Comparison of ENCODE assay signal across 18 cellular contexts in genomic region chr18:13406770-13407169, GRCh38.
DNase-seq lines count a peak whose midpoint lies in the region; ATAC-seq and TF ChIP-seq lines count a peak whose summit lies in the region.
"Had no signal": no experiment of that assay in that cellular context is flagged by ENCODE, and none has a peak within 500 bp of the region (broad histone marks: within the 10 kb centered on the region; RNA-seq: fewer than 3 reads in every experiment).

No MANE protein-coding gene starts in this region.

- H3K4me3 ChIP-seq in DND-41 (ENCODE audit: low read depth in 1 of 2, low read length in 2 of 2) (no peak overlapping the region), Peyer's patch (no peak overlapping the region), liver (ENCODE audit: low read depth in 1 of 3, low read length in 3 of 3) (no peak overlapping the region)
- H3K4me3 ChIP-seq: SJSA1 had no signal

- no peaks in the 10 kb centered on the region for H3K4me1 ChIP-seq in DND-41 (ENCODE audit: insufficient read depth, low read length)
- H3K4me1 ChIP-seq in Peyer's patch, result peaks cover 0 to 24% (median 2%) of the 10 kb centered on the region in 4 donors
- peaks cover 5 to 21% (median 15%) of the 10 kb centered on the region in 4 donors for H3K4me1 ChIP-seq in liver (ENCODE audit: control insufficient read depth in 4 of 4, insufficient read depth in 4 of 4, low read length in 3 of 4)
- H3K4me1 ChIP-seq: SJSA1 had no signal

- peak; percentile 40 to 45 for TF ChIP-seq RAD21 in liver (IDR thresholded peaks at IDR 0.05)

- H4K20me1 ChIP-seq in DND-41 (ENCODE audit: insufficient read depth, low read length), result no peaks in the 10 kb centered on the region

- H3K79me2 ChIP-seq in DND-41 (ENCODE audit: insufficient read depth, low read length), result no peaks in the 10 kb centered on the region

- H3K27me3 ChIP-seq in DND-41 (ENCODE audit: insufficient read depth, low read length, poor library complexity), result no peaks in the 10 kb centered on the region
- no peaks in the 10 kb centered on the region for H3K27me3 ChIP-seq in Peyer's patch
- H3K27me3 ChIP-seq in liver (ENCODE audit: control insufficient read depth in 4 of 4, insufficient read depth in 4 of 4, low read length in 3 of 4), result no peaks in the 10 kb centered on the region
- H3K27me3 ChIP-seq: SJSA1 had no signal

- DNase-seq in DND-41 (no peak), Peyer's patch (peak in 2 of 3 donors; percentile 70 to 77), NCI-H1105 treated with DMSO at 0.1 percent for 48 hours (lab: John Stamatoyannopoulos, UW) (no peak), HUDEP-2 (lab: John Stamatoyannopoulos, UW; ENCODE audit: unreplicated experiment in 76 of 76) (no peak)
- no peak for DNase-seq in activated T-cell treated with anti-CD3 and anti-CD28 coated beads, Interleukin-2, amount 50 U/mL, for 1 hour
- DNase-seq: DMS153, KG1, MM.1S, NCI-H1417, NCI-H1694, NCI-H2029 treated with DMSO at 0.1 percent for 48 hours, NCI-H345, NCI-H524 treated with DMSO at 0.1 percent for 48 hours, NCI-H774, T-cell had no signal

- peak overlapping the region; percentile 3; the same call in 1 of the 2 replicates for H3K27ac ChIP-seq in DND-41 (ENCODE audit: low read length)
- H3K27ac ChIP-seq in Peyer's patch, result peak overlapping the region in 1 of 4 donors; percentile 58
- peak overlapping the region; percentile 9 to 45 for H3K27ac ChIP-seq in liver (ENCODE audit: low read depth in 1 of 2, low read length in 2 of 2)
- H3K27ac ChIP-seq: SJSA1 had no signal

- ATAC-seq in DND-41 (ENCODE audit: insufficient read depth, low read depth), result peak; percentile 42; the same call in 2 of the 3 replicates
- no peak for ATAC-seq in HG02885 (IDR thresholded peaks at IDR 0.05; ENCODE audit: poor library complexity, unreplicated experiment)
- ATAC-seq: T-cell had no signal

- H3K9me3 ChIP-seq in DND-41 (ENCODE audit: insufficient read depth, low read length, severe bottlenecking), result peaks cover 2% of the 10 kb centered on the region
- H3K9me3 ChIP-seq in Peyer's patch, result no peaks in the 10 kb centered on the region
- no peaks in the 10 kb centered on the region for H3K9me3 ChIP-seq in liver (ENCODE audit: control insufficient read depth in 4 of 4, low read length in 3 of 4)
- H3K9me3 ChIP-seq: SJSA1 had no signal

- H3K4me2 ChIP-seq in DND-41 (ENCODE audit: insufficient read depth, low read length), result no peak overlapping the region

- 44% methylated on average over 11 of the region's 11 CpGs for WGBS in liver

- TF ChIP-seq POLR2A in Peyer's patch (IDR thresholded peaks at IDR 0.05), result no peak

- no peak overlapping the region for H2AFZ ChIP-seq in DND-41 (ENCODE audit: low read depth, low read length)

- H3K9ac ChIP-seq in DND-41 (ENCODE audit: low read depth, low read length) (no peak overlapping the region), liver (ENCODE audit: low read depth in 1 of 2, low read length in 2 of 2) (no peak overlapping the region)

- H3K36me3 ChIP-seq in DND-41 (ENCODE audit: insufficient read depth, low read length), result peaks cover 10% of the 10 kb centered on the region; the same call in 1 of the 2 replicates
- H3K36me3 ChIP-seq in Peyer's patch, result no peaks in the 10 kb centered on the region
- H3K36me3 ChIP-seq in liver (ENCODE audit: control insufficient read depth in 4 of 4, insufficient read depth in 3 of 4, low read depth in 1 of 4, low read length in 3 of 4), result no peaks in the 10 kb centered on the region
- H3K36me3 ChIP-seq: SJSA1 had no signal

- TF ChIP-seq CTCF in DND-41 (IDR thresholded peaks at IDR 0.05; ENCODE audit: borderline replicate concordance, extremely low read depth, low read length, poor library complexity, severe bottlenecking) (no peak), Peyer's patch (IDR thresholded peaks at IDR 0.05) (no peak), liver (IDR thresholded peaks at IDR 0.05; ENCODE audit: low read depth, low read length, missing input control) (no peak)

TF ChIP-seq in liver, 16 proteins besides CTCF, POLR2A, EP300 and RAD21:
- peak; percentile 76 to 90 for TF ChIP-seq RXRA (IDR thresholded peaks at IDR 0.05)
- no peak for TF ChIP-seq ATF3 (IDR thresholded peaks at IDR 0.05)
- peak; percentile 73 for TF ChIP-seq FOXA2 (IDR thresholded peaks at IDR 0.05)
- no peak for TF ChIP-seq NR2F2 (IDR thresholded peaks at IDR 0.05)
- TF ChIP-seq GABPA (IDR thresholded peaks at IDR 0.05 in 1 of 2, conservative IDR thresholded peaks at IDR 0.05 in 1 of 2), result no peak
- TF ChIP-seq HNF4A (conservative IDR thresholded peaks at IDR 0.05), result peak; percentile 74 to 84
- TF ChIP-seq TAF1 (conservative IDR thresholded peaks at IDR 0.05), result no peak
- no peak for TF ChIP-seq FOXA1 (IDR thresholded peaks at IDR 0.05)
- peak; percentile 31 for TF ChIP-seq SP1 (IDR thresholded peaks at IDR 0.05)
- no peak for TF ChIP-seq JUND (IDR thresholded peaks at IDR 0.05)
- peak in 1 of 2 donors; percentile 17 for TF ChIP-seq EGR1 (IDR thresholded peaks at IDR 0.05; ENCODE audit: low read depth in 2 of 2)
- no peak for TF ChIP-seq ZBTB33 (IDR thresholded peaks at IDR 0.05)
- no peak for TF ChIP-seq MAX (IDR thresholded peaks at IDR 0.05)
- TF ChIP-seq REST (IDR thresholded peaks at IDR 0.05), result no peak
- TF ChIP-seq HNF4G (IDR thresholded peaks at IDR 0.05), result no peak
- TF ChIP-seq YY1 (IDR thresholded peaks at IDR 0.05), result no peak

Comparison
In these comparisons a context has a peak if more than half of its experiments do, and no peak if none do; other contexts are left out.
1. DNase-seq: peak in Peyer's patch (2 of 3); none in DND-41 (single experiment), activated T-cell treated with anti-CD3 and anti-CD28 coated beads, Interleukin-2, amount 50 U/mL, for 1 hour (single experiment), NCI-H1105 treated with DMSO at 0.1 percent for 48 hours (single experiment) and HUDEP-2 (0 of 76).